ENCODE assay signal across 19 cellular contexts in the genomic region with DNA sequence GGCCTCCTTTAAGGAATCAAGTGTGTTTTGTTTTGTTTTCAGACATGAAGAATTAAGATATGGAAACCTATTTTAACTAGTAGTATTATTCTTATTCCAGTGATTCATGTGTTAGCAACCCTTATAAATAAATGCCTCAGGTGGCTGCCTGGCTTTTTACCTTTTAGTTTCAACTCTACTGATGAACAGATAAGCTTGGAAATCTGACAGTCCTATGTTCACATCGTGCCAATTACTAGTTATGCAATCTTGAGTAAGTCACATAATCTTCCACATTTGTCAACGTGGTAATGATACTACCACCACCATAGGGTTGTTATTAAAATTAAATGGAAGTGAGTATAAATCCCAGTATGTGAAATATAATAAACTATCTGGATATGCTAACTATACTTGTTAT.
DNase-seq lines count a peak whose midpoint lies in the region; ATAC-seq, FAIRE-seq and TF ChIP-seq lines count a peak whose summit lies in the region.
"Had no signal": no experiment of that assay in that cellular context is flagged by ENCODE, and none has a peak within 500 bp of the region (broad histone marks: within the 10 kb centered on the region; RNA-seq: fewer than 3 reads in every experiment).

No MANE protein-coding gene starts in this region.

- H3K23ac ChIP-seq in mesendoderm (ENCODE audit: low read length) = no peak overlapping the region

- CTCF ChIA-PET in activated CD4-positive, alpha-beta memory T cell treated with anti-CD3 and anti-CD28 coated beads, Interleukin-2, amount 10 ng/mL, durations not matched to agents 7 days and 5 days (lab: Charles Lee) = no interaction called here

- no peak overlapping the region for H4K8ac ChIP-seq in mesendoderm (ENCODE audit: low read depth, low read length)

- H3K56ac ChIP-seq in mesendoderm (ENCODE audit: low read length) = no peak overlapping the region

- no peak overlapping the region for H4K5ac ChIP-seq in mesendoderm (ENCODE audit: low read length)

- no peak for FAIRE-seq in frontal cortex (lab: Jason Lieb, UNC)
- FAIRE-seq: G401.6 had no signal

- H3K27ac Mint-ChIP-seq in activated CD4-positive, alpha-beta memory T cell treated with anti-CD3 and anti-CD28 coated beads, Interleukin-2, amount 10 ng/mL, durations not matched to agents 7 days and 5 days = no peak overlapping the region
- H3K27ac Mint-ChIP-seq: activated T-helper 1 cell treated with anti-CD3 and anti-CD28 coated beads, Interleukin-12 subunit alpha, Interleukin-12 subunit beta, Interleukin-2, Interleukin-4 antibody, amounts not matched to agents 30 ng/mL and 10 ng/mL and 1 ng/mL, durations not matched to agents 14 hours and 24 hours and 36 hours; IgD-negative memory B cell; T-cell had no signal

- H3K18ac ChIP-seq in mesendoderm (ENCODE audit: low read length) = no peak overlapping the region

- in situ Hi-C loops in G401 (cut with HindIII; ENCODE audit: low sequenced_read_pairs) = no loop called here

- H3K36me3 ChIP-seq in psoas muscle (ENCODE audit: insufficient read depth in 1 of 2, low read depth in 1 of 2) (no peaks in the 10 kb centered on the region), mesendoderm (ENCODE audit: control insufficient read depth, insufficient read depth, low read length) (no peaks in the 10 kb centered on the region)
- H3K36me3 ChIP-seq: cardiac muscle cell, tibial artery had no signal

- intact Hi-C loops in psoas muscle (cut with DNase I) = no loop called here

- no peak for TF ChIP-seq CTCF in psoas muscle (IDR thresholded peaks at IDR 0.05)

- H3K4me1 Mint-ChIP-seq in activated CD4-positive, alpha-beta memory T cell treated with anti-CD3 and anti-CD28 coated beads, Interleukin-2, amount 10 ng/mL, durations not matched to agents 7 days and 5 days = peaks cover 2% of the 10 kb centered on the region
- H3K4me1 Mint-ChIP-seq: T-cell had no signal

- H3K4me2 ChIP-seq in mesendoderm (ENCODE audit: low read length) = no peak overlapping the region

- no peaks in the 10 kb centered on the region for H3K79me2 ChIP-seq in mesendoderm (ENCODE audit: control insufficient read depth, insufficient read depth, low read length)

- no peak overlapping the region for H2BK120ac ChIP-seq in mesendoderm (ENCODE audit: low read depth, low read length)

- peak overlapping the region; percentile 87 for H3K27ac ChIP-seq in psoas muscle
- H3K27ac ChIP-seq in mesendoderm (ENCODE audit: low read depth, low read length) = no peak overlapping the region
- H3K27ac ChIP-seq: tibial artery had no signal

- H3K27me3 Mint-ChIP-seq in activated CD4-positive, alpha-beta memory T cell treated with anti-CD3 and anti-CD28 coated beads, Interleukin-2, amount 10 ng/mL, durations not matched to agents 7 days and 5 days = peaks cover 9% of the 10 kb centered on the region

- no peak overlapping the region for H2BK5ac ChIP-seq in mesendoderm (ENCODE audit: low read length)

- H3K79me1 ChIP-seq in mesendoderm (ENCODE audit: low read length) = peaks cover 3% of the 10 kb centered on the region

- no peaks in the 10 kb centered on the region for H3K9me3 Mint-ChIP-seq in activated CD4-positive, alpha-beta memory T cell treated with anti-CD3 and anti-CD28 coated beads, Interleukin-2, amount 10 ng/mL, durations not matched to agents 7 days and 5 days
- H3K9me3 Mint-ChIP-seq: activated T-helper 1 cell treated with anti-CD3 and anti-CD28 coated beads, Interleukin-12 subunit alpha, Interleukin-12 subunit beta, Interleukin-2, Interleukin-4 antibody, amounts not matched to agents 30 ng/mL and 10 ng/mL and 1 ng/mL, durations not matched to agents 14 hours and 24 hours and 36 hours; T-cell had no signal

- no peaks in the 10 kb centered on the region for H3K36me3 Mint-ChIP-seq in activated CD4-positive, alpha-beta memory T cell treated with anti-CD3 and anti-CD28 coated beads, Interleukin-2, amount 10 ng/mL, durations not matched to agents 7 days and 5 days (ENCODE audit: low read depth)
- H3K36me3 Mint-ChIP-seq: IgD-negative memory B cell, T-cell had no signal

- peak; percentile 29 to 62 (median 44) for ATAC-seq in psoas muscle
- ATAC-seq: T-cell had no signal

- DNase-seq in G401 (ENCODE audit: low spot score) (peak; percentile 69), MV-4-11 (lab: John Stamatoyannopoulos, UW) (peak; percentile 8), cerebellum (ENCODE audit: low spot score) (peak; percentile 16), psoas muscle (no peak), NCI-H1417 treated with DMSO at 0.1 percent for 48 hours (lab: John Stamatoyannopoulos, UW) (no peak), mesendoderm (no peak), frontal cortex (ENCODE audit: low spot score in 2 of 2) (no peak)
- no peak for DNase-seq in activated CD4-positive, alpha-beta memory T cell treated with anti-CD3 and anti-CD28 coated beads, Interleukin-2, amount 10 ng/mL, durations not matched to agents 7 days and 5 days
- DNase-seq: activated CD8-positive, alpha-beta memory T cell treated with anti-CD3 and anti-CD28 coated beads for 24 hours; hippocampal formation; NCI-H1105; T-cell; tibial artery had no signal

- H3K27me3 ChIP-seq in psoas muscle (ENCODE audit: insufficient read depth in 3 of 3, low read length in 2 of 3) = no peaks in the 10 kb centered on the region
- H3K27me3 ChIP-seq in mesendoderm (ENCODE audit: insufficient read depth, low read length, poor library complexity) = no peaks in the 10 kb centered on the region
- H3K27me3 ChIP-seq: cardiac muscle cell, tibial artery had no signal

- H3K9me3 ChIP-seq in psoas muscle = no peaks in the 10 kb centered on the region
- H3K9me3 ChIP-seq: tibial artery had no signal

- no peak overlapping the region for H3K9ac ChIP-seq in mesendoderm (ENCODE audit: low read length)

- no peak overlapping the region for H2AK5ac ChIP-seq in mesendoderm (ENCODE audit: low read length)

- no peak overlapping the region for H3K4me3 Mint-ChIP-seq in activated CD4-positive, alpha-beta memory T cell treated with anti-CD3 and anti-CD28 coated beads, Interleukin-2, amount 10 ng/mL, durations not matched to agents 7 days and 5 days
- H3K4me3 Mint-ChIP-seq: activated T-helper 1 cell treated with anti-CD3 and anti-CD28 coated beads, Interleukin-12 subunit alpha, Interleukin-12 subunit beta, Interleukin-2, Interleukin-4 antibody, amounts not matched to agents 30 ng/mL and 10 ng/mL and 1 ng/mL, durations not matched to agents 14 hours and 24 hours and 36 hours; IgD-negative memory B cell; T-cell had no signal

- POLR2A ChIA-PET in activated CD4-positive, alpha-beta memory T cell treated with anti-CD3 and anti-CD28 coated beads, Interleukin-2, amount 10 ng/mL, durations not matched to agents 7 days and 5 days (lab: Charles Lee) = no interaction called here

- 10 to 28% (median 16%) methylated on average over 2 of the region's 2 CpGs for WGBS in psoas muscle, 3 donors
- no CpG with 5 or more reads among the region's 2 CpGs for WGBS in mesendoderm (ENCODE audit: extremely low coverage, insufficient coverage, low lambda C conversion rate)

- no peak overlapping the region for H2BK15ac ChIP-seq in mesendoderm (replicated peaks; ENCODE audit: low read depth)

- H3K4me1 ChIP-seq in psoas muscle (peaks cover 76% of the 10 kb centered on the region), mesendoderm (ENCODE audit: control insufficient read depth, low read depth, low read length) (peaks cover 1% of the 10 kb centered on the region)

- H3K4ac ChIP-seq in mesendoderm (ENCODE audit: low read depth, low read length) = no peak overlapping the region

- H3K4me3 ChIP-seq in psoas muscle = no peak overlapping the region
- H3K4me3 ChIP-seq in mesendoderm (ENCODE audit: low read length) = no peak overlapping the region
- H3K4me3 ChIP-seq: cardiac muscle cell, GM12878, skin epidermis, tibial artery had no signal

Comparison
In these comparisons a context has a peak if more than half of its experiments do, and no peak if none do; other contexts are left out.
1. DNase-seq: peak in G401 (single experiment), MV-4-11 (single experiment) and cerebellum (single experiment); none in psoas muscle (0 of 2), NCI-H1417 treated with DMSO at 0.1 percent for 48 hours (single experiment), mesendoderm (single experiment), frontal cortex (0 of 2) and activated CD4-positive, alpha-beta memory T cell treated with anti-CD3 and anti-CD28 coated beads, Interleukin-2, amount 10 ng/mL, durations not matched to agents 7 days and 5 days (single experiment).